In genomic region chr15:48330855-48331795, GRCh38 we compare ENCODE assay signal across 8 cellular contexts. TPM values are rescaled to one million over a fixed set of nuclear protein-coding genes. Genes with fewer than 3 reads are reported as not detected.
DNase-seq lines count a peak whose midpoint lies in the region; ATAC-seq, FAIRE-seq and TF ChIP-seq lines count a peak whose summit lies in the region.

DUT (plus strand) TSS chr15:48331429; CDS start chr15:48331516, 87 bp downstream.

- TF ChIP-seq CTCF in fibroblast of mammary gland (conservative IDR thresholded peaks at IDR 0.05; ENCODE audit: control insufficient read depth, insufficient read depth, low read depth, low read length): no peak
- TF ChIP-seq CTCF in natural killer cell (IDR thresholded peaks at IDR 0.05): no peak

- peak within 1 kb of the TSS; percentile 96 for H3K27ac Mint-ChIP-seq in natural killer cell

- H3K4me3 ChIP-seq in fibroblast of mammary gland (ENCODE audit: control insufficient read depth, low read depth, low read length): peak within 1 kb of the TSS; percentile 85

- DNase-seq in D341Med (ENCODE audit: low spot score): peak; percentile 87
- DNase-seq in HT-29 (ENCODE audit: low spot score): peak; percentile 71
- peak; percentile 53 for DNase-seq in RCC 7860 (ENCODE audit: low spot score)
- peak; percentile 69 to 70 for DNase-seq in activated T-helper 1 cell treated with anti-CD3 and anti-CD28 coated beads, Interleukin-2, amount 50 U/mL, for 16 hours (ENCODE audit: low read depth in 1 of 2, low spot score in 1 of 2)
- peak; percentile 74 for DNase-seq in fibroblast of mammary gland (ENCODE audit: low read depth)
- DNase-seq in natural killer cell: peak; percentile 51
- DNase-seq in stimulated activated naive CD8-positive, alpha-beta T cell treated with anti-CD3 and anti-CD28 coated beads, Interleukin-15, Interleukin-2, amounts not matched to agents 100 U/mL and 50 U/mL, for 24 hours: peak; percentile 84

- no peaks in the 10 kb centered on the region for H3K9me3 Mint-ChIP-seq in natural killer cell

- H3K4me1 Mint-ChIP-seq in natural killer cell: peaks cover 21 to 25% of the 10 kb centered on the region in 2 donors

- intact Hi-C loops in natural killer cell (cut with micrococcal nuclease): no loop called here

- ATAC-seq in GM21360 (IDR thresholded peaks at IDR 0.05; ENCODE audit: unreplicated experiment) (peak; percentile 78), natural killer cell (peak; percentile 74 to 86 (median 77))
- ATAC-seq in stimulated activated naive CD8-positive, alpha-beta T cell treated with anti-CD3 and anti-CD28 coated beads, Interleukin-15, Interleukin-2, amounts not matched to agents 100 U/mL and 50 U/mL, for 24 hours: peak; percentile 87

- H3K4me3 Mint-ChIP-seq in natural killer cell: peak within 1 kb of the TSS; percentile 99

- no peaks in the 10 kb centered on the region for H3K27me3 Mint-ChIP-seq in natural killer cell (ENCODE audit: low read depth in 2 of 2)

- no peak for FAIRE-seq in RCC 7860 (lab: Jason Lieb, UNC)

- H3K36me3 Mint-ChIP-seq in natural killer cell: no peaks in the 10 kb centered on the region

RNA-seq across cellular contexts. Expression of gene DUT, which starts in this region (rescaled TPM):
- total RNA-seq in HT-29 (2014; rRNA removed; shearing (Covaris generic)): 53.0 and 57.1 TPM in 2 replicates
- total RNA-seq in natural killer cell: 10 to 100 TPM; 34.4 to 48.3 (median 44.8) TPM

Comparison
In these comparisons a context has a peak if more than half of its experiments do, and no peak if none do; other contexts are left out.
1. Peak in every context shown above with its lines: DNase-seq, ATAC-seq and H3K4me3 ChIP-seq.